ENCODE assay signal across 1 cellular context in the genomic region with DNA sequence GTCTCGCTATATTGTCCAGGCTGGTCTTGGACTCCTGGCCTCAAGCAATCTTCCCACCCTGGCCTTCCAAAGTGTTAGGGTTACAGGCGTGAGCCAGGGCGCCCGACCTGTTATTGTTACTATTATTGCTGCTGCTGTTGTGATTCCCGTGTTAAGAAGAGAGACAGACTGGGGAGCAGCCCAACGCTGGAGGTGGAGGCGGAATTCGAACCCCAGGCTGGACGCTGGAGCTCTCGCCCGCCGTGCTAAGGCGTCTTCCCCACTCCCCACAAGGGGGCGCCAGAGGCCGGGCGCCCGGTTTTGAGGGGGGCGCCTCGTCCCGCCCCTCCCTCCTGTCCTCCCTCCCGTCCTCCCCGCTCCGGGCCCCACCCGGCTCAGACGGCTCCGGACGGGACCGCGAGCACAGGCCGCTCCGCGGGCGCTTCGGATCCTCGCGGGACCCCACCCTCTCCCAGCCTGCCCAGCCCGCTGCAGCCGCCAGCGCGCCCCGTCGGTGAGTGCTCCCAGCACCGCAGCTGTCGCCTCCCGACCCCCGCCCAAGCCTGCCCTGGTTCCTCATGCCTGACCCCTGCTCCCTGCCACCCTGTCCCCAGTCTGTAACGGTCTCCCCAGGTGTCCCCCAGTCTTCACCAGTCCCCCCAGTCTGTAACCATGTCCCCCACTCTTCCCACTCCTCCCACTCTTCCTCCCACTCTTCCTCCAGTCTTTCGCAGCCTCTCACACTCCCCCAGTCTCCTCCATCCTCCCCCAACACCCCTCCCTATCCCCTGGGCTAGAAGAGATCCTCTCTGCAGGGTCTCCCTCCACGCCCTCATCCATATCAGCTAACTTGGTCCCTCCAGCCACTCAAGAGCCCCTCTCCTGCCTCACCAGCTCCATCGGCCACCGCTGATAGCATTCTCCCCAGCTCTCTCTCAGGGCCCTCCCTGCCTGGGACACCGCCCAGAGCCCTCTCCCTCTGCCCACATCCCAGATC.
TF ChIP-seq lines count a peak whose summit lies in the region.

TSS of gene EHD2 (plus strand) at position 377 of the 976 bp plus-strand sequence. CDS start 3,191 bp downstream, outside the sequence.

TF ChIP-seq in K562, 482 proteins besides CTCF, POLR2A, EP300 and RAD21 (continued from another document and continues in another):
- TF ChIP-seq, protein P1, sequence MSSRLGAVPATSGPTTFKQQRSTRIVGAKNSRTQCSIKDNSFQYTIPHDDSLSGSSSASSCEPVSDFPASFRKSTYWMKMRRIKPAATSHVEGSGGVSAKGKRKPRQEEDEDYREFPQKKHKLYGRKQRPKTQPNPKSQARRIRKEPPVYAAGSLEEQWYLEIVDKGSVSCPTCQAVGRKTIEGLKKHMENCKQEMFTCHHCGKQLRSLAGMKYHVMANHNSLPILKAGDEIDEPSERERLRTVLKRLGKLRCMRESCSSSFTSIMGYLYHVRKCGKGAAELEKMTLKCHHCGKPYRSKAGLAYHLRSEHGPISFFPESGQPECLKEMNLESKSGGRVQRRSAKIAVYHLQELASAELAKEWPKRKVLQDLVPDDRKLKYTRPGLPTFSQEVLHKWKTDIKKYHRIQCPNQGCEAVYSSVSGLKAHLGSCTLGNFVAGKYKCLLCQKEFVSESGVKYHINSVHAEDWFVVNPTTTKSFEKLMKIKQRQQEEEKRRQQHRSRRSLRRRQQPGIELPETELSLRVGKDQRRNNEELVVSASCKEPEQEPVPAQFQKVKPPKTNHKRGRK (tag; IDR thresholded peaks at IDR 0.05): no peak
- TF ChIP-seq KDM5B (IDR thresholded peaks at IDR 0.05; ENCODE audit: insufficient replicate concordance, low read depth, low read length): peak; percentile 49
- no peak; a peak in 1 of 4 replicates for TF ChIP-seq HDAC1 (IDR thresholded peaks at IDR 0.05)
- no peak for TF ChIP-seq ZNF586 (CRISPR knock-in tag; conservative IDR thresholded peaks at IDR 0.05)
- no peak for TF ChIP-seq KLF10 (CRISPR knock-in tag; IDR thresholded peaks at IDR 0.05)
- TF ChIP-seq PYGO2 (tag; IDR thresholded peaks at IDR 0.05): no peak
- TF ChIP-seq CBX5 (IDR thresholded peaks at IDR 0.05; ENCODE audit: borderline replicate concordance, low read depth): no peak
- no peak for TF ChIP-seq SETDB1 (IDR thresholded peaks at IDR 0.05; ENCODE audit: low read length)
- TF ChIP-seq EZH2 (IDR thresholded peaks at IDR 0.05; ENCODE audit: borderline replicate concordance, low read depth, low read length): no peak
- no peak for TF ChIP-seq MYBL2 (IDR thresholded peaks at IDR 0.05; ENCODE audit: low read depth)
- no peak for TF ChIP-seq MYBL2 (CRISPR knock-in tag; IDR thresholded peaks at IDR 0.05; ENCODE audit: borderline replicate concordance)
- TF ChIP-seq ESRRA (IDR thresholded peaks at IDR 0.05; ENCODE audit: borderline replicate concordance, low read depth): no peak
- no peak for TF ChIP-seq ETV6 (IDR thresholded peaks at IDR 0.05; ENCODE audit: borderline replicate concordance in 1 of 2, low read depth in 2 of 2, low read length in 1 of 2)
- TF ChIP-seq ETV6 (CRISPR knock-in tag; IDR thresholded peaks at IDR 0.05; ENCODE audit: borderline replicate concordance): no peak
- TF ChIP-seq, protein P2, sequence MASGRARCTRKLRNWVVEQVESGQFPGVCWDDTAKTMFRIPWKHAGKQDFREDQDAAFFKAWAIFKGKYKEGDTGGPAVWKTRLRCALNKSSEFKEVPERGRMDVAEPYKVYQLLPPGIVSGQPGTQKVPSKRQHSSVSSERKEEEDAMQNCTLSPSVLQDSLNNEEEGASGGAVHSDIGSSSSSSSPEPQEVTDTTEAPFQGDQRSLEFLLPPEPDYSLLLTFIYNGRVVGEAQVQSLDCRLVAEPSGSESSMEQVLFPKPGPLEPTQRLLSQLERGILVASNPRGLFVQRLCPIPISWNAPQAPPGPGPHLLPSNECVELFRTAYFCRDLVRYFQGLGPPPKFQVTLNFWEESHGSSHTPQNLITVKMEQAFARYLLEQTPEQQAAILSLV (tag; IDR thresholded peaks at IDR 0.05): no peak
- no peak for TF ChIP-seq ZNF324 (CRISPR knock-in tag; IDR thresholded peaks at IDR 0.05)
- no peak for TF ChIP-seq ETS2 (tag; IDR thresholded peaks at IDR 0.05; ENCODE audit: borderline replicate concordance, poor library complexity, severe bottlenecking)
- TF ChIP-seq, protein P3, sequence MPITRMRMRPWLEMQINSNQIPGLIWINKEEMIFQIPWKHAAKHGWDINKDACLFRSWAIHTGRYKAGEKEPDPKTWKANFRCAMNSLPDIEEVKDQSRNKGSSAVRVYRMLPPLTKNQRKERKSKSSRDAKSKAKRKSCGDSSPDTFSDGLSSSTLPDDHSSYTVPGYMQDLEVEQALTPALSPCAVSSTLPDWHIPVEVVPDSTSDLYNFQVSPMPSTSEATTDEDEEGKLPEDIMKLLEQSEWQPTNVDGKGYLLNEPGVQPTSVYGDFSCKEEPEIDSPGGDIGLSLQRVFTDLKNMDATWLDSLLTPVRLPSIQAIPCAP (CRISPR knock-in tag; IDR thresholded peaks at IDR 0.05; ENCODE audit: borderline replicate concordance): no peak
- TF ChIP-seq, protein P4, sequence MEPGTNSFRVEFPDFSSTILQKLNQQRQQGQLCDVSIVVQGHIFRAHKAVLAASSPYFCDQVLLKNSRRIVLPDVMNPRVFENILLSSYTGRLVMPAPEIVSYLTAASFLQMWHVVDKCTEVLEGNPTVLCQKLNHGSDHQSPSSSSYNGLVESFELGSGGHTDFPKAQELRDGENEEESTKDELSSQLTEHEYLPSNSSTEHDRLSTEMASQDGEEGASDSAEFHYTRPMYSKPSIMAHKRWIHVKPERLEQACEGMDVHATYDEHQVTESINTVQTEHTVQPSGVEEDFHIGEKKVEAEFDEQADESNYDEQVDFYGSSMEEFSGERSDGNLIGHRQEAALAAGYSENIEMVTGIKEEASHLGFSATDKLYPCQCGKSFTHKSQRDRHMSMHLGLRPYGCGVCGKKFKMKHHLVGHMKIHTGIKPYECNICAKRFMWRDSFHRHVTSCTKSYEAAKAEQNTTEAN (CRISPR knock-in tag; IDR thresholded peaks at IDR 0.05): no peak
- no peak for TF ChIP-seq DNMT1 (IDR thresholded peaks at IDR 0.05)
- no peak for TF ChIP-seq ARNT (IDR thresholded peaks at IDR 0.05)
- no peak for TF ChIP-seq ZNF124 (CRISPR knock-in tag; IDR thresholded peaks at IDR 0.05)
- peak; percentile 44; the same call in 1 of the 2 replicates for TF ChIP-seq SMARCE1 (IDR thresholded peaks at IDR 0.05)
- TF ChIP-seq ZNF449 (CRISPR knock-in tag; IDR thresholded peaks at IDR 0.05): no peak
- no peak for TF ChIP-seq HDAC3 (IDR thresholded peaks at IDR 0.05; ENCODE audit: borderline replicate concordance, partially characterized antibody)
- TF ChIP-seq MAFK (IDR thresholded peaks at IDR 0.05; ENCODE audit: low read length): no peak
- TF ChIP-seq FOXA3 (CRISPR knock-in tag; conservative IDR thresholded peaks at IDR 0.05 in 1 of 2, IDR thresholded peaks at IDR 0.05 in 1 of 2): no peak
- TF ChIP-seq NRF1 (conservative IDR thresholded peaks at IDR 0.05 in 1 of 2, IDR thresholded peaks at IDR 0.05 in 1 of 2): no peak; a peak in 1 of 4 replicates
- TF ChIP-seq ZZZ3 (IDR thresholded peaks at IDR 0.05): no peak
- no peak for TF ChIP-seq ZBTB17 (CRISPR knock-in tag; IDR thresholded peaks at IDR 0.05)
- TF ChIP-seq TFAM (CRISPR knock-in tag; conservative IDR thresholded peaks at IDR 0.05): no peak
- no peak for TF ChIP-seq GTF2E2 (tag; IDR thresholded peaks at IDR 0.05)
- no peak for TF ChIP-seq SRF (CRISPR knock-in tag; IDR thresholded peaks at IDR 0.05)
- no peak for TF ChIP-seq DACH1 (IDR thresholded peaks at IDR 0.05; ENCODE audit: partially characterized antibody)
- no peak for TF ChIP-seq HOXB6 (CRISPR knock-in tag; IDR thresholded peaks at IDR 0.05; ENCODE audit: borderline replicate concordance)
- no peak; the same call in 1 of the 2 replicates for TF ChIP-seq MTA1 (IDR thresholded peaks at IDR 0.05; ENCODE audit: borderline replicate concordance)
- TF ChIP-seq ZNF23 (CRISPR knock-in tag; IDR thresholded peaks at IDR 0.05): no peak
- no peak; the same call in 1 of the 2 replicates for TF ChIP-seq L3MBTL2 (IDR thresholded peaks at IDR 0.05)
- no peak for TF ChIP-seq TARDBP (IDR thresholded peaks at IDR 0.05)
- TF ChIP-seq TSC22D4 (tag; IDR thresholded peaks at IDR 0.05): no peak
- TF ChIP-seq TAF7 (tag; IDR thresholded peaks at IDR 0.05): no peak
- TF ChIP-seq CBFB (CRISPR knock-in tag; IDR thresholded peaks at IDR 0.05): no peak
- TF ChIP-seq ELF2 (CRISPR knock-in tag; IDR thresholded peaks at IDR 0.05): no peak
- TF ChIP-seq MCM7 (IDR thresholded peaks at IDR 0.05): no peak
- no peak for TF ChIP-seq MIER1 (IDR thresholded peaks at IDR 0.05; ENCODE audit: low read depth)
- TF ChIP-seq HMG20B (CRISPR knock-in tag; IDR thresholded peaks at IDR 0.05): no peak
- no peak for TF ChIP-seq ZNF3 (CRISPR knock-in tag; IDR thresholded peaks at IDR 0.05)
- peak in 1 of 2 experiments; percentile 65; a peak in 3 of 4 replicates for TF ChIP-seq NONO (IDR thresholded peaks at IDR 0.05; ENCODE audit: low read depth in 2 of 2, low read length in 1 of 2)
- TF ChIP-seq PTBP1 (IDR thresholded peaks at IDR 0.05; ENCODE audit: low read depth, low read length): no peak
- TF ChIP-seq ZEB2 (IDR thresholded peaks at IDR 0.05): no peak; the same call in 1 of the 2 replicates
- TF ChIP-seq MCM2 (IDR thresholded peaks at IDR 0.05; ENCODE audit: low read depth): 0 out of 2 replicates have a peak, but pooled peaks have one; percentile 58
- no peak for TF ChIP-seq RREB1 (CRISPR knock-in tag; IDR thresholded peaks at IDR 0.05)
- peak; percentile 40; the same call in 1 of the 2 replicates for TF ChIP-seq CBFA2T3 (IDR thresholded peaks at IDR 0.05)
- TF ChIP-seq CSDE1 (IDR thresholded peaks at IDR 0.05): no peak
- no peak for TF ChIP-seq RBM39 (optimal IDR thresholded peaks at IDR 0.05; ENCODE audit: low read depth, low read length)
- TF ChIP-seq, protein P5, sequence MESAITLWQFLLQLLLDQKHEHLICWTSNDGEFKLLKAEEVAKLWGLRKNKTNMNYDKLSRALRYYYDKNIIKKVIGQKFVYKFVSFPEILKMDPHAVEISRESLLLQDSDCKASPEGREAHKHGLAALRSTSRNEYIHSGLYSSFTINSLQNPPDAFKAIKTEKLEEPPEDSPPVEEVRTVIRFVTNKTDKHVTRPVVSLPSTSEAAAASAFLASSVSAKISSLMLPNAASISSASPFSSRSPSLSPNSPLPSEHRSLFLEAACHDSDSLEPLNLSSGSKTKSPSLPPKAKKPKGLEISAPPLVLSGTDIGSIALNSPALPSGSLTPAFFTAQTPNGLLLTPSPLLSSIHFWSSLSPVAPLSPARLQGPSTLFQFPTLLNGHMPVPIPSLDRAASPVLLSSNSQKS (CRISPR knock-in tag; IDR thresholded peaks at IDR 0.05): no peak
- peak; percentile 38 for TF ChIP-seq TAF1 (IDR thresholded peaks at IDR 0.05; ENCODE audit: control insufficient read depth, extremely low read depth, insufficient read depth, low read length, severe bottlenecking)
- TF ChIP-seq CHCHD3 (CRISPR knock-in tag; IDR thresholded peaks at IDR 0.05): no peak
- peak; percentile 52; the same call in 1 of the 2 replicates for TF ChIP-seq ARID1B (IDR thresholded peaks at IDR 0.05)
- no peak for TF ChIP-seq NFYB (IDR thresholded peaks at IDR 0.05; ENCODE audit: extremely low read depth, insufficient read length)
- TF ChIP-seq KDM2B (CRISPR knock-in tag; IDR thresholded peaks at IDR 0.05): no peak
